Comparison of ENCODE assay signal across 2 cellular contexts in the genomic region with DNA sequence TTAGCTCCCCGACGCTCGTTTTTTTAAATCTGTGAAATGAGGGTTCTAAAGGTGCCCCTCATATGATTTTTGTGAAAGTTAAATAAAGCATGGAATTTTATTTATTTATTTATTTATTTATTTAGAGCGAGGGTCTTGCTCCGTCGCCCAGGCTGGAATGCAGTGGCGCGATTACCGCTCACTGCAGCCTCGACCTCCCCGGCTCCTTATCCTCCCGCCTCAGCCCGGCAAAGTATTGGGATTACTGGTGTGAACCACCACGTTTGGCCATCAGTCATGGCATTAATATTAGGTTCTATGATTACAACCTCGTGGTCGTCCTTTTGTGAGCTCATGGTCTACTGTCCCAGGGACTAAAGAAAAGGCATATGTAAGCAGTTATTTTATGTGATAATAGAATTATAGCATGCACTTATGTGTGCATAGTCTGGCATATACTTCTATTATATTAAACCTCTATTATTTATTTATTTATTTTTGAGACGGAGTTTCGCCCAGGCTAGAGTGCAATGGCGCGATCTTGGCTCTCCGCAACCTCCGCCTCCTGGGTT.
TF ChIP-seq lines count a peak whose summit lies in the region.

No MANE protein-coding gene starts in this region.

TF ChIP-seq in SK-N-SH, 30 proteins besides CTCF, POLR2A, EP300 and RAD21 (continued from another document):
- TF ChIP-seq, protein P1, sequence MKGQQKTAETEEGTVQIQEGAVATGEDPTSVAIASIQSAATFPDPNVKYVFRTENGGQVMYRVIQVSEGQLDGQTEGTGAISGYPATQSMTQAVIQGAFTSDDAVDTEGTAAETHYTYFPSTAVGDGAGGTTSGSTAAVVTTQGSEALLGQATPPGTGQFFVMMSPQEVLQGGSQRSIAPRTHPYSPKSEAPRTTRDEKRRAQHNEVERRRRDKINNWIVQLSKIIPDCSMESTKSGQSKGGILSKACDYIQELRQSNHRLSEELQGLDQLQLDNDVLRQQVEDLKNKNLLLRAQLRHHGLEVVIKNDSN (IDR thresholded peaks at IDR 0.05; ENCODE audit: borderline replicate concordance, low read depth) = 0 out of 2 replicates have a peak, but pooled peaks have one; percentile 2
TF ChIP-seq in SK-N-SH: peak in this region for 1.

TF ChIP-seq in SK-N-SH treated with all-trans-retinoic acid at 6 μM for 48 hours, 23 proteins besides CTCF, POLR2A, EP300 and RAD21 (continued from another document):
- TF ChIP-seq ZC3H10 (CRISPR knock-in tag; IDR thresholded peaks at IDR 0.05) (no peak), RARB (CRISPR knock-in tag; IDR thresholded peaks at IDR 0.05) (no peak), TCF4 (CRISPR knock-in tag; IDR thresholded peaks at IDR 0.05; ENCODE audit: borderline replicate concordance) (no peak), TOX (CRISPR knock-in tag; IDR thresholded peaks at IDR 0.05; ENCODE audit: borderline replicate concordance) (no peak), CSDC2 (CRISPR knock-in tag; IDR thresholded peaks at IDR 0.05) (no peak), BACH2 (CRISPR knock-in tag; IDR thresholded peaks at IDR 0.05; ENCODE audit: borderline replicate concordance) (no peak), OSR1 (CRISPR knock-in tag; IDR thresholded peaks at IDR 0.05) (no peak), PPARA (CRISPR knock-in tag; IDR thresholded peaks at IDR 0.05; ENCODE audit: borderline replicate concordance) (no peak), ARNTL (CRISPR knock-in tag; IDR thresholded peaks at IDR 0.05; ENCODE audit: borderline replicate concordance, low read depth) (no peak), ZNF565 (CRISPR knock-in tag; conservative IDR thresholded peaks at IDR 0.05; ENCODE audit: low read depth) (no peak), GLIS3 (CRISPR knock-in tag; IDR thresholded peaks at IDR 0.05) (no peak), ESRRG (CRISPR knock-in tag; IDR thresholded peaks at IDR 0.05) (no peak)
